15 cellular contexts compared by ENCODE assay signal in the genomic region with DNA sequence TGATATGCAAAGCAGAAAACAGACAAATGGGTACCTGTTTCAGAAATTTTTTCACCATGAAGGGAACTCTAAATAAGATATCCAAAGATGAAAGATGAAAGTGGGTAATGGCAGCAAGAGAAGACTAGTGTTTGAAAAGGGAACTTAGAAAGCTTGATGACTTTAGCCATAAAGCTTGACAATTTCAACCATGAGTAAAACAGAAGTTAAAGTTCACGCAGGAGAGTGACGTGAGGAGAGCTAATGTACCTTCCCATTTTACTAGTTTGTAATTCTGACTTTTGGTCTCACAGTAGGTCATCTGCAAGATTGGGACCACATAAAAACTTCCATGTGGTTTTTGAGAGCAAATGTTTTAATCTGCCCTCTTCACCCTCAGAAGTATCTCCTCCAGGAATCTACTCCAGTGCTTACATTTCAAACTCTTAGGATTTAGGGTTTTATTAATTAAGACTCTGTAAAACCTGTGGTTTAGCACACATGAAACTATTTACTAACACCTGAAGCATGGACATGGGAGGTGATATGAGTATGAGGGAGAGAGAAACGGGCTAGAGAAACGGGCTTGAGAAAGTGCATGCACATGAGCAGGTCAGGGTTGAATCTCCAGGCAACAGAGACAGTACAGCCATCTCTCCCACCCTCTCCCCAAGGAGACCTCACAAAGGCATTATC. TPM values are rescaled to one million over a fixed set of nuclear protein-coding genes. Genes with fewer than 3 reads are reported as not detected.
"Had no signal": no experiment of that assay in that cellular context is flagged by ENCODE, and none has a peak within 500 bp of the region (broad histone marks: within the 10 kb centered on the region; RNA-seq: fewer than 3 reads in every experiment).

No MANE protein-coding gene starts in this region.

- H3K4me1 ChIP-seq: esophagus muscularis mucosa, prostate gland, right lobe of liver, testis had no signal

- ATAC-seq: right lobe of liver; stimulated activated naive CD8-positive, alpha-beta T cell treated with anti-CD3 and anti-CD28 coated beads, Interleukin-15, amount 100 ng/mL, for 72 hours had no signal

- H3K36me3 ChIP-seq: esophagus muscularis mucosa, prostate gland, right lobe of liver had no signal

- H3K27me3 Mint-ChIP-seq: naive B cell; stimulated activated naive CD8-positive, alpha-beta T cell treated with anti-CD3 and anti-CD28 coated beads, Interleukin-15, amount 100 ng/mL, for 72 hours had no signal

- H3K9me3 ChIP-seq: prostate gland, right lobe of liver, SK-N-SH, testis had no signal

- H3K27ac ChIP-seq: esophagus muscularis mucosa, prostate gland, right lobe of liver, testis had no signal

- H3K27ac Mint-ChIP-seq: naive B cell; stimulated activated naive CD8-positive, alpha-beta T cell treated with anti-CD3 and anti-CD28 coated beads, Interleukin-15, amount 100 ng/mL, for 72 hours had no signal

- H3K36me3 Mint-ChIP-seq: naive B cell had no signal

- H3K4me3 ChIP-seq: esophagus muscularis mucosa, prostate gland, right lobe of liver, testis had no signal

- H3K4me3 Mint-ChIP-seq: naive B cell had no signal

- H3K27me3 ChIP-seq: right lobe of liver, testis had no signal

- DNase-seq: activated CD4-positive, alpha-beta T cell treated with anti-CD3 and anti-CD28 coated beads, Interleukin-2, amount 50 U/mL, for 48 hours; activated CD4-positive, CD25-positive, alpha-beta regulatory T cell; activated effector memory CD4-positive, alpha-beta T cell treated with Interleukin-2 at 50 U/mL for 16 hours; naive B cell; nucleus accumbens; right lobe of liver; SK-N-SH; stimulated activated CD4-positive, alpha-beta T cell treated with anti-CD3 and anti-CD28 coated beads, Interleukin-2, amount 100 ng/mL, for 24 hours; stimulated activated naive CD8-positive, alpha-beta T cell treated with anti-CD3 and anti-CD28 coated beads, Interleukin-15, amount 100 ng/mL, for 72 hours; T-helper 2 cell; testis had no signal

RNA-seq across cellular contexts. Expression of a gene that starts 24.4 kb away (rescaled TPM):
- total RNA-seq: astrocyte had no signal

RNA-seq across cellular contexts. Expression of a gene that starts 28.9 kb away (rescaled TPM):
- total RNA-seq: astrocyte, fibroblast of villous mesenchyme had no signal

RNA-seq across cellular contexts. Expression of a gene that starts 55.3 kb away (rescaled TPM):
- total RNA-seq: astrocyte, fibroblast of villous mesenchyme had no signal
- polyA plus RNA-seq: SK-N-SH had no signal
